8 cellular contexts compared by ENCODE assay signal in genomic region chr9:123401879-123402513, GRCh38. TPM values are rescaled to one million over a fixed set of nuclear protein-coding genes. Genes with fewer than 3 reads are reported as not detected.
A peak's percentile ranks its signal among the peaks of the same experiment; 100 is the strongest.
DNase-seq lines count a peak whose midpoint lies in the region; ATAC-seq and TF ChIP-seq lines count a peak whose summit lies in the region.

No MANE protein-coding gene starts in this region.

- no peaks in the 10 kb centered on the region for H3K36me3 Mint-ChIP-seq in brain

- intact Hi-C loops in upper lobe of right lung (cut with DNase I) (no loop called here), vagina (cut with DNase I) (no loop called here)

- no peaks in the 10 kb centered on the region for H3K36me3 ChIP-seq in upper lobe of right lung
- peaks cover 0 to 3% of the 10 kb centered on the region in 2 donors for H3K36me3 ChIP-seq in vagina

- peak; percentile 83 for TF ChIP-seq CTCF in AG09319 (IDR thresholded peaks at IDR 0.05; ENCODE audit: low read depth, low read length)
- TF ChIP-seq CTCF in GM12875 (IDR thresholded peaks at IDR 0.05; ENCODE audit: borderline replicate concordance, insufficient read depth, low read depth, low read length), result peak; percentile 76
- TF ChIP-seq CTCF in brain (conservative IDR thresholded peaks at IDR 0.05), result peak; percentile 73 to 87
- TF ChIP-seq CTCF in upper lobe of right lung (IDR thresholded peaks at IDR 0.05), result peak; percentile 68
- TF ChIP-seq CTCF in vagina (IDR thresholded peaks at IDR 0.05), result peak in 1 of 3 experiments; percentile 43

- no peak for TF ChIP-seq POLR2A in vagina (IDR thresholded peaks at IDR 0.05)

- no peak overlapping the region for H3K4me3 Mint-ChIP-seq in brain

- peaks cover 55% of the 10 kb centered on the region for H3K4me1 Mint-ChIP-seq in brain

- peak overlapping the region in 4 of 5 experiments; percentile 26 to 88 (median 68) for H3K27ac Mint-ChIP-seq in brain

- H3K27me3 ChIP-seq in upper lobe of right lung, result no peaks in the 10 kb centered on the region
- no peaks in the 10 kb centered on the region for H3K27me3 ChIP-seq in vagina

- H3K27ac ChIP-seq in upper lobe of right lung (peak overlapping the region; percentile 63), vagina (no peak overlapping the region)

- DNase-seq in AG09319 (ENCODE audit: extremely low read depth, low read depth), result peak; percentile 12
- DNase-seq in NCI-H446 treated with DMSO at 0.1 percent for 48 hours (lab: John Stamatoyannopoulos, UW), result peak; percentile 24
- DNase-seq in kidney glomerular epithelial cell (lab: John Stamatoyannopoulos, UW), result peak; percentile 18
- DNase-seq in upper lobe of right lung, result no peak
- DNase-seq in vagina (ENCODE audit: extremely low spot score in 2 of 2), result no peak

- H3K4me1 ChIP-seq in upper lobe of right lung (no peaks in the 10 kb centered on the region), vagina (peaks cover 6% of the 10 kb centered on the region)

- peak; percentile 69 for ATAC-seq in upper lobe of right lung
- no peak for ATAC-seq in HG02798 (IDR thresholded peaks at IDR 0.05; ENCODE audit: poor library complexity, unreplicated experiment)

- H3K27me3 Mint-ChIP-seq in brain, result peaks cover 3% of the 10 kb centered on the region

- H3K4me3 ChIP-seq in GM12875 (ENCODE audit: low read depth, low read length) (no peak overlapping the region), upper lobe of right lung (no peak overlapping the region), vagina (no peak overlapping the region)

- H3K9me3 ChIP-seq in upper lobe of right lung, result no peaks in the 10 kb centered on the region
- no peaks in the 10 kb centered on the region for H3K9me3 ChIP-seq in vagina

- no peaks in the 10 kb centered on the region for H3K9me3 Mint-ChIP-seq in brain

RNA-seq across cellular contexts. Expression of gene CRB2, which starts 46.0 kb away (rescaled TPM):
- polyA plus RNA-seq in brain (ENCODE audit: insufficient read depth, low read depth, low replicate concordance), result 6.4 TPM
- total RNA-seq in upper lobe of right lung (0.93 TPM), vagina (not detected)

Comparison
In these comparisons a context has a peak if more than half of its experiments do, and no peak if none do; other contexts are left out.
1. DNase-seq: peak in AG09319 (single experiment), NCI-H446 treated with DMSO at 0.1 percent for 48 hours (single experiment) and kidney glomerular epithelial cell (single experiment); none in upper lobe of right lung (single experiment) and vagina (0 of 2).